Comparison of ENCODE assay signal across 11 cellular contexts in the genomic region with DNA sequence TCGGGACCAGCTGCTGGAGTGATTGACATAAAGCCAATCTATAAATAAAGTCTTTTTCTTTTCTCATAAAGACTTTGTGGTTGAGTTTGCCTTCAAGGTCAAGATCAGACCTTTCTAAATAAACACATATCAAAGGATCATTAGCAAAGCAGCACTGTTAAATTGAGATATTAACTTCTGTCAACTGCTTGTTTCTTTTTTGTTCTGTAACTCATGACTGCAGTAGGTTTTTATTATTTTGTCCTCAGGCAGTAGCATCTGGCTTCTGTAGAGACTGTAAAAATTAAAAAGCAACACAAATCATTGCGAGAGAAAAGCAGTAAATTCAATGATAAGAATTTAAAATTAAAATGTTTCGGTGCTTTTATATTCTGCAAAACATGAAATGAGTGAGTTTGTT.
"Had no signal": no experiment of that assay in that cellular context is flagged by ENCODE, and none has a peak within 500 bp of the region (broad histone marks: within the 10 kb centered on the region; RNA-seq: fewer than 3 reads in every experiment).

No MANE protein-coding gene starts in this region.

- H3K27me3 Mint-ChIP-seq: dendritic cell treated with granulocyte-macrophage colony-stimulating factor and Interleukin-4, amounts not matched to agents 40 ng/mL and 50 ng/mL, for 4 days had no signal

- H3K36me3 Mint-ChIP-seq: memory B cell had no signal

- H3K27ac Mint-ChIP-seq: dendritic cell treated with granulocyte-macrophage colony-stimulating factor and Interleukin-4, amounts not matched to agents 40 ng/mL and 50 ng/mL, for 4 days; memory B cell had no signal

- H3K9me3 Mint-ChIP-seq: dendritic cell treated with granulocyte-macrophage colony-stimulating factor and Interleukin-4, amounts not matched to agents 40 ng/mL and 50 ng/mL, for 4 days; memory B cell had no signal

- H3K27ac ChIP-seq: left lung, parathyroid adenoma, skin epidermis had no signal

- H3K4me3 Mint-ChIP-seq: dendritic cell treated with granulocyte-macrophage colony-stimulating factor and Interleukin-4, amounts not matched to agents 40 ng/mL and 50 ng/mL, for 4 days; memory B cell had no signal

- ATAC-seq: left lung had no signal

- DNase-seq: activated CD4-positive, CD25-positive, alpha-beta regulatory T cell treated with anti-CD3 and anti-CD28 coated beads, Interleukin-2, amount 50 U/mL, for 72 hours; activated naive CD4-positive, alpha-beta T cell treated with Interleukin-2 at 50 U/mL for 16 hours; central memory CD4-positive, alpha-beta T cell; islet precursor cell; left lung; stimulated activated CD4-positive, alpha-beta T cell treated with anti-CD3 and anti-CD28 coated beads, Interleukin-4, amount 100 ng/mL, for 4 hours; stomach had no signal
